Comparison of ENCODE assay signal across 9 cellular contexts in the genomic region with DNA sequence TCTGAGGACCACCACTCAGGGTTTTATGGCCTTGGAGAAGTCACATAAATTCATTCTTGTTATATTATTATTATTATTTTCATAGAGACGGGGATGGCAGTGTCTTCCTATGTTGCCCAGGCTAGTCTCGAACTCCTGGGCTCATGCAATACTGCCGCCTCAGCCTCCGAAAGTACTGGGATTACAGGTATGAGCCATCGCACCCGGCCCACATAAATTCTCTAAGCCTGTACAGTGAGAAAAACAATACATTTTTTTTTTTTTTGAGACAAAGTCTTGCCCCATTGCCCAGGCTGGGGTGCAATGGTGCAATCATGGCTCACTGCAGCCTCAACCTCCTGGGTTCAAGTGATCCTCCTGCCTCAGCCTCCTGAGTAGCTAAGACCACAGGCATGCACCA. TPM values are rescaled to one million over a fixed set of nuclear protein-coding genes. Genes with fewer than 3 reads are reported as not detected.
A peak's percentile ranks its signal among the peaks of the same experiment; 100 is the strongest.
DNase-seq lines count a peak whose midpoint lies in the region; ATAC-seq and TF ChIP-seq lines count a peak whose summit lies in the region.
"Had no signal": no experiment of that assay in that cellular context is flagged by ENCODE, and none has a peak within 500 bp of the region (broad histone marks: within the 10 kb centered on the region; RNA-seq: fewer than 3 reads in every experiment).

No MANE protein-coding gene starts in this region.

- 90% methylated on average over 6 of the region's 6 CpGs for WGBS in mammary epithelial cell (ENCODE audit: low coverage, missing lambda C conversion rate)

- DNase-seq in MG63 (no peak), mammary epithelial cell (no peak), osteoblast (ENCODE audit: insufficient read length, low spot score, missing footprints) (peak; percentile 38), NCI-H2107 (lab: John Stamatoyannopoulos, UW) (no peak)

- intact Hi-C loops in mammary epithelial cell (cut with micrococcal nuclease) = no loop called here

- no peaks in the 10 kb centered on the region for H3K27me3 ChIP-seq in MG63
- no peaks in the 10 kb centered on the region for H3K27me3 ChIP-seq in mammary epithelial cell (ENCODE audit: insufficient read depth, low read length)
- H3K27me3 ChIP-seq in osteoblast (ENCODE audit: insufficient read depth, low read length) = no peaks in the 10 kb centered on the region
- H3K27me3 ChIP-seq: uterus had no signal

- in situ Hi-C loops in mammary epithelial cell (cut with MboI; ENCODE audit: low sequenced_read_pairs in 2 of 2) = no loop called here

- H3K27ac ChIP-seq in mammary epithelial cell (ENCODE audit: insufficient read depth, low read depth, low read length) (no peak overlapping the region), osteoblast (ENCODE audit: low read depth, low read length) (no peak overlapping the region)

- no TSS peak for BruUV-seq in mammary epithelial cell (replicated peaks; lab: Mats Ljungman, UMichigan)

- H3K9me3 ChIP-seq in ES-I3 (ENCODE audit: control insufficient read depth, insufficient read depth, low read length) = no peaks in the 10 kb centered on the region
- H3K9me3 ChIP-seq in MG63 = no peaks in the 10 kb centered on the region
- H3K9me3 ChIP-seq in mammary epithelial cell (replicated peaks; ENCODE audit: insufficient read depth, low read length) = no peaks in the 10 kb centered on the region
- no peaks in the 10 kb centered on the region for H3K9me3 ChIP-seq in osteoblast (ENCODE audit: low read depth, low read length)
- H3K9me3 ChIP-seq: uterus had no signal

- ATAC-seq in HG02840 (IDR thresholded peaks at IDR 0.05; ENCODE audit: low FRiP score, unreplicated experiment) = no peak
- no peak for ATAC-seq in GM21390 (IDR thresholded peaks at IDR 0.05; ENCODE audit: unreplicated experiment)
- ATAC-seq in GM18907 (IDR thresholded peaks at IDR 0.05; ENCODE audit: unreplicated experiment) = no peak

- H3K4me2 ChIP-seq in mammary epithelial cell (ENCODE audit: insufficient read depth, low read depth, low read length) (no peak overlapping the region), osteoblast (ENCODE audit: insufficient read depth, low read length) (peak overlapping the region; percentile 100)

- no peaks in the 10 kb centered on the region for H3K36me3 ChIP-seq in ES-I3 (ENCODE audit: insufficient read depth, low read length)
- H3K36me3 ChIP-seq in MG63 = peaks cover 2% of the 10 kb centered on the region; the same call in 1 of the 2 replicates
- H3K36me3 ChIP-seq in mammary epithelial cell (ENCODE audit: insufficient read depth, low read length) = no peaks in the 10 kb centered on the region
- no peaks in the 10 kb centered on the region for H3K36me3 ChIP-seq in osteoblast (ENCODE audit: insufficient read depth, low read length)
- H3K36me3 ChIP-seq: uterus had no signal

- H3K4me3 ChIP-seq in MG63 (peak overlapping the region; percentile 84), mammary epithelial cell (replicated peaks in 1 of 3; ENCODE audit: insufficient read depth in 1 of 3, low read depth in 2 of 3, low read length in 3 of 3) (peak overlapping the region; percentile 84 to 94 (median 90)), osteoblast (ENCODE audit: insufficient read depth, low read length) (no peak overlapping the region)

- dilution Hi-C loops in mammary epithelial cell (cut with HindIII; ENCODE audit: low sequenced_read_pairs) = loop anchor here (5.0 kb wide), 1 partner anchor 52 kb away; no protein-coding TSS in a partner anchor

- H4K20me1 ChIP-seq in mammary epithelial cell (ENCODE audit: insufficient read depth, low read length) = no peaks in the 10 kb centered on the region
- H4K20me1 ChIP-seq in osteoblast (ENCODE audit: insufficient read depth, low read length) = peaks cover 35% of the 10 kb centered on the region

- CTCF ChIA-PET in mammary epithelial cell (lab: Charles Lee; ENCODE audit: low non-redundant PET) = no interaction called here

- no peak overlapping the region for H2AFZ ChIP-seq in mammary epithelial cell (ENCODE audit: low read depth, low read length)
- H2AFZ ChIP-seq in osteoblast (ENCODE audit: low read length) = no peak overlapping the region

- H3K79me2 ChIP-seq in mammary epithelial cell (ENCODE audit: insufficient read depth, low read length) = peaks cover 45% of the 10 kb centered on the region
- H3K79me2 ChIP-seq in osteoblast (ENCODE audit: insufficient read depth, low read length) = peaks cover 46% of the 10 kb centered on the region

- peaks cover 11% of the 10 kb centered on the region; the same call in 1 of the 2 replicates for H3K4me1 ChIP-seq in ES-I3 (ENCODE audit: insufficient read depth, low read length)
- peaks cover 19% of the 10 kb centered on the region for H3K4me1 ChIP-seq in mammary epithelial cell (ENCODE audit: insufficient read depth, low read length)
- peaks cover 19% of the 10 kb centered on the region for H3K4me1 ChIP-seq in osteoblast (ENCODE audit: insufficient read depth, low read length)

- TF ChIP-seq CTCF in mammary epithelial cell (conservative IDR thresholded peaks at IDR 0.05 in 1 of 2, IDR thresholded peaks at IDR 0.05 in 1 of 2; ENCODE audit: extremely low read depth in 1 of 2, insufficient read depth in 1 of 2, low read depth in 1 of 2, low read length in 2 of 2) = no peak
- no peak for TF ChIP-seq CTCF in osteoblast (IDR thresholded peaks at IDR 0.05; ENCODE audit: extremely low read depth, low read depth, low read length)

- H3K9ac ChIP-seq in ES-I3 (ENCODE audit: low read depth, low read length) = peak overlapping the region; percentile 87; the same call in 1 of the 2 replicates
- H3K9ac ChIP-seq in mammary epithelial cell (ENCODE audit: insufficient read depth, low read length) = no peak overlapping the region

RNA-seq across cellular contexts. Expression of a gene that starts 0.8 kb away (rescaled TPM):
- 6.9 and 7.9 TPM in 2 replicates for total RNA-seq in MG63 (2014; rRNA removed; shearing (Covaris generic); ENCODE audit: low replicate concordance)
- total RNA-seq in mammary epithelial cell = 10 to 100 TPM; 13.4 to 15.0 TPM
- polyA plus RNA-seq in mammary epithelial cell = 15.5 TPM
- polyA minus RNA-seq in mammary epithelial cell = 43.8 TPM
- total RNA-seq in osteoblast = 8.3 and 9.4 TPM in 2 replicates

RNA-seq across cellular contexts. Expression of a gene that starts 0.8 kb away (rescaled TPM):
- 2.3 and 3.9 TPM in 2 replicates for total RNA-seq in MG63 (2014; rRNA removed; shearing (Covaris generic); ENCODE audit: low replicate concordance)
- total RNA-seq in mammary epithelial cell (1 to 10 TPM; 4.8 to 5.6 TPM), osteoblast (4.1 and 4.3 TPM in 2 replicates)
- polyA plus RNA-seq in mammary epithelial cell = 3.5 TPM
- polyA minus RNA-seq in mammary epithelial cell = 6.9 TPM

RNA-seq across cellular contexts. Expression of a gene that starts 12.9 kb away (rescaled TPM):
- total RNA-seq in MG63 (2014; rRNA removed; shearing (Covaris generic); ENCODE audit: low replicate concordance) = 0.03 TPM in 1 of 2 replicates, not detected in the other
- total RNA-seq in mammary epithelial cell = 10 to 100 TPM in 1 of 2 donors, 1 to 10 TPM in 1; 7.7 to 16.3 TPM
- polyA plus RNA-seq in mammary epithelial cell = 2.6 TPM
- 3.3 TPM for polyA minus RNA-seq in mammary epithelial cell
- total RNA-seq in osteoblast = 2.4 and 3.6 TPM in 2 replicates

RNA-seq across cellular contexts. Expression of a gene that starts 44.1 kb away (rescaled TPM):
- 21.7 and 33.5 TPM in 2 replicates for total RNA-seq in MG63 (2014; rRNA removed; shearing (Covaris generic); ENCODE audit: low replicate concordance)
- 10 to 100 TPM; 25.2 to 59.1 TPM for total RNA-seq in mammary epithelial cell
- 35.7 TPM for polyA plus RNA-seq in mammary epithelial cell
- 39.0 TPM for polyA minus RNA-seq in mammary epithelial cell
- total RNA-seq in osteoblast = 25.9 and 26.8 TPM in 2 replicates

RNA-seq across cellular contexts. Expression of a gene that starts 48.9 kb away (rescaled TPM):
- total RNA-seq in MG63 (2014; rRNA removed; shearing (Covaris generic); ENCODE audit: low replicate concordance) = 41.3 and 48.5 TPM in 2 replicates
- 10 to 100 TPM; 29.2 to 68.7 TPM for total RNA-seq in mammary epithelial cell
- 37.5 TPM for polyA plus RNA-seq in mammary epithelial cell
- 19.0 TPM for polyA minus RNA-seq in mammary epithelial cell
- total RNA-seq in osteoblast = 29.8 and 34.0 TPM in 2 replicates
